15 cellular contexts compared by ENCODE assay signal in the genomic region with DNA sequence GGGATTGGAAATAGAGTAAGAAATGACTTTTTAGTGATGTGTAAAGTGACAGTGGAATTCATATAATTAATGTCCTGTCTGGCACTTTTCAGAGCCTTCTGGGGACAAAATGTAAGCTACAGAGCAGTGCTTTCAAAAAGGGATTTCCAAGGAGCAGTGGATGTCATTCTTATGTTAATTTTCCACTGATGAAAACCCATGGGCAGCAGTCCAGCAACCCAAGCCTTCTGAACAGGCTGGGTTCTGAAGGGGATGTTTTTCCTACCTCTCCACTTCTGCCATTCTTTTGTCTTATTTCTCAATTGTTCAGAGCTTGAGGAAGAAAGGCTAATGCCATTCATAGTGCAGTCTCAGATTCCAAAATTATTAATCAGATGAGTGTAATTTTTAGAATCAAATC.
A peak's percentile ranks its signal among the peaks of the same experiment; 100 is the strongest.
DNase-seq lines count a peak whose midpoint lies in the region; FAIRE-seq and TF ChIP-seq lines count a peak whose summit lies in the region.
"Had no signal": no experiment of that assay in that cellular context is flagged by ENCODE, and none has a peak within 500 bp of the region (broad histone marks: within the 10 kb centered on the region; RNA-seq: fewer than 3 reads in every experiment).

No MANE protein-coding gene starts in this region.

- H3K36me3 ChIP-seq in NT2/D1 (ENCODE audit: insufficient read depth, insufficient read length, low read length) (no peaks in the 10 kb centered on the region), endothelial cell of umbilical vein (ENCODE audit: control insufficient read depth in 2 of 2, extremely low read depth in 1 of 2, insufficient read depth in 2 of 2, low read length in 2 of 2) (no peaks in the 10 kb centered on the region), ovary (no peaks in the 10 kb centered on the region), GM23248 (ENCODE audit: low read depth) (no peaks in the 10 kb centered on the region)
- H3K36me3 ChIP-seq: BLaER1 treated with 17β-estradiol and CSF1 and Interleukin-3, amounts not matched to agents 10 nM and 100 nM had no signal

- DNase-seq in Ammon's horn (ENCODE audit: low spot score) = peak; percentile 9
- DNase-seq in NT2/D1 (ENCODE audit: low read depth, low spot score) = peak; percentile 6
- peak; percentile 6 for DNase-seq in endothelial cell of umbilical vein (ENCODE audit: low read depth, low spot score)
- peak; percentile 50 for DNase-seq in medulla oblongata (ENCODE audit: extremely low spot score)
- DNase-seq in ovary = no peak
- no peak for DNase-seq in NCI-H2196 (lab: John Stamatoyannopoulos, UW; ENCODE audit: unreplicated experiment)
- DNase-seq in GM23248 = no peak
- DNase-seq: 8988T; AML-193; CD4-positive, CD25-positive, alpha-beta regulatory T cell; DMS53; H9 had no signal

- no peak for FAIRE-seq in endothelial cell of umbilical vein (lab: Jason Lieb, UNC)
- FAIRE-seq: GM12878, GM18507 had no signal

- intact Hi-C loops in endothelial cell of umbilical vein (cut with micrococcal nuclease) = no loop called here
- intact Hi-C loops in ovary (cut with DNase I) = no loop called here

- TF ChIP-seq POLR2A in endothelial cell of umbilical vein (IDR thresholded peaks at IDR 0.05; ENCODE audit: low read depth, low read length) (no peak), ovary (IDR thresholded peaks at IDR 0.05) (no peak)

- TF ChIP-seq EP300 in ovary (IDR thresholded peaks at IDR 0.05) = no peak

- no peaks in the 10 kb centered on the region for H3K9me2 ChIP-seq in GM23248 (ENCODE audit: insufficient read depth)

- H3K4me3 ChIP-seq in NT2/D1 (ENCODE audit: insufficient read length, low read depth) = no peak overlapping the region
- H3K4me3 ChIP-seq in endothelial cell of umbilical vein (replicated peaks in 1 of 3; ENCODE audit: insufficient read depth in 1 of 3, low read depth in 1 of 3, low read length in 3 of 3) = no peak overlapping the region
- H3K4me3 ChIP-seq in ovary = no peak overlapping the region
- no peak overlapping the region for H3K4me3 ChIP-seq in GM23248
- H3K4me3 ChIP-seq: BLaER1 treated with 17β-estradiol and CSF1 and Interleukin-3, amounts not matched to agents 10 nM and 100 nM; GM12878 had no signal

- H3K79me2 ChIP-seq in endothelial cell of umbilical vein (ENCODE audit: control insufficient read depth, insufficient read depth, low read length) (no peaks in the 10 kb centered on the region), GM23248 (ENCODE audit: insufficient read depth) (no peaks in the 10 kb centered on the region)

- H4K20me1 ChIP-seq in endothelial cell of umbilical vein (replicated peaks; ENCODE audit: control insufficient read depth, extremely low read depth, insufficient read depth, low read length) (no peaks in the 10 kb centered on the region), GM23248 (ENCODE audit: insufficient read depth) (no peaks in the 10 kb centered on the region)
- H4K20me1 ChIP-seq: BLaER1 treated with 17β-estradiol and CSF1 and Interleukin-3, amounts not matched to agents 10 nM and 100 nM had no signal

- in situ Hi-C loops in GM23248 (cut with MboI) = no loop called here

- POLR2A ChIA-PET in endothelial cell of umbilical vein (lab: Charles Lee) = no interaction called here

- no peaks in the 10 kb centered on the region for H3K27me3 ChIP-seq in NT2/D1 (ENCODE audit: insufficient read depth, insufficient read length)
- no peaks in the 10 kb centered on the region for H3K27me3 ChIP-seq in endothelial cell of umbilical vein (ENCODE audit: control insufficient read depth in 2 of 2, insufficient read depth in 2 of 2, low read length in 2 of 2)
- H3K27me3 ChIP-seq in ovary = no peaks in the 10 kb centered on the region
- H3K27me3 ChIP-seq in GM23248 (replicated peaks; ENCODE audit: insufficient read depth) = no peaks in the 10 kb centered on the region
- H3K27me3 ChIP-seq: BLaER1 treated with 17β-estradiol and CSF1 and Interleukin-3, amounts not matched to agents 10 nM and 100 nM had no signal

- H2AFZ ChIP-seq in endothelial cell of umbilical vein (ENCODE audit: low read depth, low read length) (no peak overlapping the region), GM23248 (no peak overlapping the region)

- no peaks in the 10 kb centered on the region for H3K9me1 ChIP-seq in endothelial cell of umbilical vein (replicated peaks; ENCODE audit: control insufficient read depth, extremely low read depth, insufficient read depth, low read length)

- H3K4me2 ChIP-seq in endothelial cell of umbilical vein (ENCODE audit: insufficient read depth, low read length) = no peak overlapping the region
- H3K4me2 ChIP-seq in GM23248 (ENCODE audit: unreplicated experiment) = no peak overlapping the region
- H3K4me2 ChIP-seq: BLaER1 treated with 17β-estradiol and CSF1 and Interleukin-3, amounts not matched to agents 10 nM and 100 nM had no signal

- dilution Hi-C loops in endothelial cell of umbilical vein (cut with MboI; ENCODE audit: extremely low pct_ligation_motif_present, low sequenced_read_pairs) = no loop called here

- no peaks in the 10 kb centered on the region for H3K9me3 ChIP-seq in NT2/D1 (ENCODE audit: insufficient read depth, low read length)
- no peaks in the 10 kb centered on the region for H3K9me3 ChIP-seq in endothelial cell of umbilical vein (replicated peaks; ENCODE audit: control insufficient read depth, insufficient read depth, low read length)
- no peaks in the 10 kb centered on the region for H3K9me3 ChIP-seq in ovary
- no peaks in the 10 kb centered on the region for H3K9me3 ChIP-seq in GM23248 (ENCODE audit: low read depth)

- no peak for TF ChIP-seq CTCF in endothelial cell of umbilical vein (IDR thresholded peaks at IDR 0.05; ENCODE audit: extremely low read depth in 1 of 2, insufficient read depth in 1 of 2, low read depth in 1 of 2, low read length in 2 of 2)
- no peak for TF ChIP-seq CTCF in ovary (IDR thresholded peaks at IDR 0.05)

- no TSS peak for BruUV-seq in endothelial cell of umbilical vein (replicated peaks; lab: Mats Ljungman, UMichigan)

- H3K27ac ChIP-seq in endothelial cell of umbilical vein (ENCODE audit: insufficient read depth, low read depth, low read length) = no peak overlapping the region
- no peak overlapping the region for H3K27ac ChIP-seq in ovary
- no peak overlapping the region for H3K27ac ChIP-seq in GM23248
- H3K27ac ChIP-seq: BLaER1 treated with 17β-estradiol and CSF1 and Interleukin-3, amounts not matched to agents 10 nM and 100 nM had no signal

- H3F3A ChIP-seq in GM23248 (ENCODE audit: insufficient read depth) = no peaks in the 10 kb centered on the region

- H3K4me1 ChIP-seq in NT2/D1 (ENCODE audit: insufficient read depth, insufficient read length) = no peaks in the 10 kb centered on the region
- no peaks in the 10 kb centered on the region for H3K4me1 ChIP-seq in endothelial cell of umbilical vein (ENCODE audit: control insufficient read depth, extremely low read depth, insufficient read depth, low read length)
- H3K4me1 ChIP-seq in ovary (ENCODE audit: insufficient read depth) = no peaks in the 10 kb centered on the region
- no peaks in the 10 kb centered on the region for H3K4me1 ChIP-seq in GM23248 (ENCODE audit: insufficient read depth)

- CTCF ChIA-PET in endothelial cell of umbilical vein (lab: Charles Lee) = no interaction called here

- H3K9ac ChIP-seq in NT2/D1 (ENCODE audit: insufficient read length, low read depth) (no peak overlapping the region), endothelial cell of umbilical vein (replicated peaks; ENCODE audit: extremely low read depth, insufficient read depth, low read length) (no peak overlapping the region), GM23248 (no peak overlapping the region)
- H3K9ac ChIP-seq: BLaER1 treated with 17β-estradiol and CSF1 and Interleukin-3, amounts not matched to agents 10 nM and 100 nM had no signal

TF ChIP-seq in endothelial cell of umbilical vein, 7 proteins besides CTCF, POLR2A, EP300 and RAD21:
- TF ChIP-seq GATA2 (IDR thresholded peaks at IDR 0.05; ENCODE audit: insufficient read depth, insufficient read length, low read depth, low read length) (no peak), MYC (IDR thresholded peaks at IDR 0.05; ENCODE audit: low read depth, low read length) (no peak), EZH2 (IDR thresholded peaks at IDR 0.05; ENCODE audit: borderline replicate concordance, low read depth, low read length, severe bottlenecking) (no peak), POLR2AphosphoS5 (IDR thresholded peaks at IDR 0.05; ENCODE audit: insufficient read depth, low read depth, low read length) (no peak), FOS (IDR thresholded peaks at IDR 0.05; ENCODE audit: borderline replicate concordance, insufficient read depth, low read length) (no peak), JUN (IDR thresholded peaks at IDR 0.05; ENCODE audit: borderline replicate concordance, insufficient read depth, insufficient read length, low read depth) (no peak)
- TF ChIP-seq, protein P1, sequence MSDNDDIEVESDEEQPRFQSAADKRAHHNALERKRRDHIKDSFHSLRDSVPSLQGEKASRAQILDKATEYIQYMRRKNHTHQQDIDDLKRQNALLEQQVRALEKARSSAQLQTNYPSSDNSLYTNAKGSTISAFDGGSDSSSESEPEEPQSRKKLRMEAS (IDR thresholded peaks at IDR 0.05; ENCODE audit: insufficient read depth, insufficient read length) = no peak
TF ChIP-seq in endothelial cell of umbilical vein: peak in this region for 0.

Comparison
In these comparisons a context has a peak if more than half of its experiments do, and no peak if none do; other contexts are left out.
1. DNase-seq: peak in Ammon's horn (single experiment), NT2/D1 (single experiment), endothelial cell of umbilical vein (single experiment) and medulla oblongata (single experiment); none in ovary (0 of 5), NCI-H2196 (single experiment) and GM23248 (single experiment).